18 cellular contexts compared by ENCODE assay signal in genomic region chr3:142276780-142277179, GRCh38. TPM values are rescaled to one million over a fixed set of nuclear protein-coding genes. Genes with fewer than 3 reads are reported as not detected.
DNase-seq lines count a peak whose midpoint lies in the region; ATAC-seq and TF ChIP-seq lines count a peak whose summit lies in the region.
"Had no signal": no experiment of that assay in that cellular context is flagged by ENCODE, and none has a peak within 500 bp of the region (broad histone marks: within the 10 kb centered on the region; RNA-seq: fewer than 3 reads in every experiment).

No MANE protein-coding gene starts in this region.

- H3K9me3 ChIP-seq in naive thymus-derived CD4-positive, alpha-beta T cell (ENCODE audit: control insufficient read depth in 2 of 3, low read length in 3 of 3) = no peaks in the 10 kb centered on the region
- H3K9me3 ChIP-seq in SK-N-SH = no peaks in the 10 kb centered on the region

- H3K9ac ChIP-seq in SK-N-SH = no peak overlapping the region
- H3K9ac ChIP-seq: parathyroid adenoma had no signal

- peak overlapping the region; percentile 89 to 98 (median 95) for H3K27ac Mint-ChIP-seq in CD14-positive monocyte
- peak overlapping the region in 1 of 9 donors; percentile 17 for H3K27ac Mint-ChIP-seq in naive thymus-derived CD4-positive, alpha-beta T cell
- H3K27ac Mint-ChIP-seq in endothelial cell (ENCODE audit: unreplicated experiment) = no peak overlapping the region
- H3K27ac Mint-ChIP-seq: activated T-cell treated with anti-CD3 and anti-CD28 coated beads, Interleukin-2, amount 50 U/mL, for 72 hours; H9 had no signal

- H3K4me3 Mint-ChIP-seq in CD14-positive monocyte (peak overlapping the region; percentile 20 to 63), endothelial cell (ENCODE audit: unreplicated experiment) (no peak overlapping the region)
- no peak overlapping the region for H3K4me3 Mint-ChIP-seq in naive thymus-derived CD4-positive, alpha-beta T cell
- H3K4me3 Mint-ChIP-seq: activated T-cell treated with anti-CD3 and anti-CD28 coated beads, Interleukin-2, amount 50 U/mL, for 72 hours; brain; H9; stimulated activated effector memory CD8-positive, alpha-beta T cell treated with anti-CD3 and anti-CD28 coated beads, Interleukin-12 subunit alpha, Interleukin-12 subunit beta, amount 100 ng/mL, for 72 hours had no signal

- H3K36me3 Mint-ChIP-seq in CD14-positive monocyte (no peaks in the 10 kb centered on the region), endothelial cell (ENCODE audit: low read depth, unreplicated experiment) (peaks cover 3% of the 10 kb centered on the region)
- H3K36me3 Mint-ChIP-seq in naive thymus-derived CD4-positive, alpha-beta T cell = peaks cover 0 to 5% (median 0%) of the 10 kb centered on the region in 5 donors
- H3K36me3 Mint-ChIP-seq: brain; stimulated activated effector memory CD8-positive, alpha-beta T cell treated with anti-CD3 and anti-CD28 coated beads, Interleukin-12 subunit alpha, Interleukin-12 subunit beta, amount 100 ng/mL, for 72 hours had no signal

- peaks cover 0 to 8% of the 10 kb centered on the region in 2 donors for H3K4me1 ChIP-seq in naive thymus-derived CD4-positive, alpha-beta T cell (ENCODE audit: control insufficient read depth in 2 of 2, insufficient read depth in 2 of 2, low read length in 2 of 2)
- peaks cover 0 to 6% of the 10 kb centered on the region in 2 experiments; a peak in 1 of 4 replicates for H3K4me1 ChIP-seq in SK-N-SH (ENCODE audit: control insufficient read depth in 1 of 2, insufficient read depth in 2 of 2, low read depth in 1 of 2, low read length in 1 of 2)
- H3K4me1 ChIP-seq: parathyroid adenoma had no signal

- H4K20me1 ChIP-seq in SK-N-SH (ENCODE audit: insufficient read depth) = no peaks in the 10 kb centered on the region

- POLR2A ChIA-PET in naive thymus-derived CD4-positive, alpha-beta T cell (lab: Charles Lee) = no interaction called here
- POLR2A ChIA-PET in SK-N-SH (lab: Yijun Ruan, JAX) = no interaction called here

- H3F3A ChIP-seq in SK-N-SH (replicated peaks; ENCODE audit: insufficient read depth) = peaks cover 8% of the 10 kb centered on the region

- no peaks in the 10 kb centered on the region for H3K9me2 ChIP-seq in SK-N-SH

- intact Hi-C loops in CD14-positive monocyte (cut with micrococcal nuclease) = loop anchor here (5.0 to 10.0 kb wide), 3 partner anchors 49 to 94 kb away; partner anchors contain the start of gene GK5 (in 2 of the 2)
- intact Hi-C loops in naive thymus-derived CD4-positive, alpha-beta T cell (cut with micrococcal nuclease) = no loop called here

- CTCF ChIA-PET in naive thymus-derived CD4-positive, alpha-beta T cell (lab: Charles Lee) = interaction anchor here (0.7 kb wide), 2 partner anchors 131 to 152 kb away, joined by 3 to 4 read pairs; no protein-coding TSS in a partner anchor
- CTCF ChIA-PET in SK-N-SH (lab: Yijun Ruan, JAX) = interaction anchor here (1.4 kb wide), 1 partner anchor 151 kb away, joined by 6 read pairs; no protein-coding TSS in a partner anchor

- TF ChIP-seq CTCF in CD14-positive monocyte (IDR thresholded peaks at IDR 0.05) (no peak), cardiac fibroblast (IDR thresholded peaks at IDR 0.05; ENCODE audit: low read depth, low read length) (no peak), SK-N-SH (IDR thresholded peaks at IDR 0.05) (no peak), endothelial cell (IDR thresholded peaks at IDR 0.05; ENCODE audit: unreplicated experiment) (no peak)

- no peak overlapping the region for H3K4me3 ChIP-seq in cardiac fibroblast (replicated peaks in 1 of 2; ENCODE audit: low read depth in 2 of 2, low read length in 2 of 2)
- H3K4me3 ChIP-seq in naive thymus-derived CD4-positive, alpha-beta T cell (ENCODE audit: low read length) = no peak overlapping the region
- no peak overlapping the region for H3K4me3 ChIP-seq in SK-N-SH (ENCODE audit: low read depth in 2 of 2, low read length in 1 of 2)

- no peak overlapping the region for H2AFZ ChIP-seq in SK-N-SH (ENCODE audit: low read depth)
- H2AFZ ChIP-seq: parathyroid adenoma had no signal

- TF ChIP-seq RAD21 in SK-N-SH (IDR thresholded peaks at IDR 0.05; ENCODE audit: low read length) = no peak

- H3K4me1 Mint-ChIP-seq in CD14-positive monocyte = peaks cover 48% of the 10 kb centered on the region
- H3K4me1 Mint-ChIP-seq in naive thymus-derived CD4-positive, alpha-beta T cell = peaks cover 0 to 27% (median 0%) of the 10 kb centered on the region in 7 donors
- no peaks in the 10 kb centered on the region for H3K4me1 Mint-ChIP-seq in endothelial cell (ENCODE audit: unreplicated experiment)
- H3K4me1 Mint-ChIP-seq: H9 had no signal

- no peak overlapping the region for H3K27ac ChIP-seq in naive thymus-derived CD4-positive, alpha-beta T cell (ENCODE audit: low read depth, low read length)
- H3K27ac ChIP-seq in SK-N-SH (ENCODE audit: low read depth in 2 of 2, low read length in 1 of 2) = peak overlapping the region in 1 of 2 experiments; percentile 10; a peak in 1 of 4 replicates
- H3K27ac ChIP-seq: parathyroid adenoma had no signal

- peaks cover 0 to 2% (median 0%) of the 10 kb centered on the region in 7 donors for H3K9me3 Mint-ChIP-seq in CD14-positive monocyte
- H3K9me3 Mint-ChIP-seq in naive thymus-derived CD4-positive, alpha-beta T cell = peaks cover 0 to 1% (median 0%) of the 10 kb centered on the region in 11 donors
- H3K9me3 Mint-ChIP-seq in endothelial cell (ENCODE audit: unreplicated experiment) = no peaks in the 10 kb centered on the region
- H3K9me3 Mint-ChIP-seq: activated T-cell treated with anti-CD3 and anti-CD28 coated beads, Interleukin-2, amount 50 U/mL, for 72 hours; stimulated activated effector memory CD8-positive, alpha-beta T cell treated with anti-CD3 and anti-CD28 coated beads, Interleukin-12 subunit alpha, Interleukin-12 subunit beta, amount 100 ng/mL, for 72 hours had no signal

- H3K27me3 ChIP-seq in naive thymus-derived CD4-positive, alpha-beta T cell (ENCODE audit: control insufficient read depth in 2 of 2, insufficient read depth in 2 of 2, low read length in 2 of 2) = no peaks in the 10 kb centered on the region
- H3K27me3 ChIP-seq in SK-N-SH (ENCODE audit: insufficient read depth) = no peaks in the 10 kb centered on the region

- H3K27me3 Mint-ChIP-seq in CD14-positive monocyte (ENCODE audit: low read depth in 3 of 3) = no peaks in the 10 kb centered on the region
- H3K27me3 Mint-ChIP-seq in naive thymus-derived CD4-positive, alpha-beta T cell = no peaks in the 10 kb centered on the region
- peaks cover 3% of the 10 kb centered on the region for H3K27me3 Mint-ChIP-seq in endothelial cell (ENCODE audit: unreplicated experiment)
- H3K27me3 Mint-ChIP-seq: brain had no signal

- no peaks in the 10 kb centered on the region for H3K79me2 ChIP-seq in SK-N-SH (ENCODE audit: insufficient read depth)
- H3K79me2 ChIP-seq: parathyroid adenoma had no signal

- WGBS in SK-N-SH (ENCODE audit: low lambda C conversion rate) = 47% methylated on average over 2 of the region's 2 CpGs

- DNase-seq in CD14-positive monocyte (ENCODE audit: low spot score) = no peak
- peak; percentile 71 for DNase-seq in MV-4-11 (lab: John Stamatoyannopoulos, UW)
- DNase-seq in cardiac fibroblast (ENCODE audit: low read depth in 2 of 2) = peak; percentile 88 to 92
- DNase-seq in naive thymus-derived CD4-positive, alpha-beta T cell = no peak
- no peak for DNase-seq in SK-N-SH
- DNase-seq in COLO668 (lab: John Stamatoyannopoulos, UW; ENCODE audit: unreplicated experiment) = no peak
- DNase-seq in endothelial cell (ENCODE audit: low spot score) = no peak
- DNase-seq: activated CD4-positive, alpha-beta T cell treated with anti-CD3 and anti-CD28 coated beads for 4 hours; activated T-cell treated with anti-CD3 and anti-CD28 coated beads, Interleukin-2, amount 50 U/mL, for 72 hours; C1 segment of cervical spinal cord; H9; mesendoderm; NCI-H187 treated with DMSO at 0.1 percent for 48 hours; SW 1271 had no signal

- H3K4me2 ChIP-seq in SK-N-SH = no peak overlapping the region

- TF ChIP-seq EP300 in SK-N-SH (IDR thresholded peaks at IDR 0.05; ENCODE audit: borderline replicate concordance in 1 of 2, low read depth in 1 of 2, low read length in 1 of 2) = no peak

- ATAC-seq in naive thymus-derived CD4-positive, alpha-beta T cell = peak; percentile 33
- no peak for ATAC-seq in HG02973 (IDR thresholded peaks at IDR 0.05; ENCODE audit: unreplicated experiment)
- ATAC-seq: activated T-cell treated with anti-CD3 and anti-CD28 coated beads, Interleukin-2, amount 50 U/mL, for 72 hours; stimulated activated effector memory CD8-positive, alpha-beta T cell treated with anti-CD3 and anti-CD28 coated beads, Interleukin-12 subunit alpha, Interleukin-12 subunit beta, amount 100 ng/mL, for 72 hours had no signal

- H3K36me3 ChIP-seq in naive thymus-derived CD4-positive, alpha-beta T cell (ENCODE audit: control insufficient read depth in 2 of 3, insufficient read depth in 3 of 3, low read length in 3 of 3) = no peaks in the 10 kb centered on the region
- no peaks in the 10 kb centered on the region for H3K36me3 ChIP-seq in SK-N-SH (replicated peaks in 1 of 2; ENCODE audit: control insufficient read depth in 1 of 2, insufficient read depth in 2 of 2, low read length in 1 of 2)

TF ChIP-seq in SK-N-SH, 30 proteins besides CTCF, POLR2A, EP300 and RAD21:
- TF ChIP-seq GATA2 (CRISPR knock-in tag; IDR thresholded peaks at IDR 0.05) (no peak), TCF12 (IDR thresholded peaks at IDR 0.05) (no peak), GABPA (IDR thresholded peaks at IDR 0.05; ENCODE audit: low read depth) (no peak), FOXJ3 (CRISPR knock-in tag; IDR thresholded peaks at IDR 0.05) (no peak), CHD2 (IDR thresholded peaks at IDR 0.05; ENCODE audit: low read length, partially characterized antibody) (no peak), MXI1 (IDR thresholded peaks at IDR 0.05; ENCODE audit: low read depth, low read length) (no peak), TEAD4 (IDR thresholded peaks at IDR 0.05; ENCODE audit: borderline replicate concordance, insufficient read depth) (no peak), FOXM1 (IDR thresholded peaks at IDR 0.05; ENCODE audit: low read depth) (no peak), SMC3 (IDR thresholded peaks at IDR 0.05; ENCODE audit: low read depth, low read length) (no peak), NFIC (IDR thresholded peaks at IDR 0.05; ENCODE audit: borderline replicate concordance) (no peak), JUND (IDR thresholded peaks at IDR 0.05) (no peak), EZH2phosphoT487 (IDR thresholded peaks at IDR 0.05; ENCODE audit: borderline replicate concordance, low read depth) (no peak)
TF ChIP-seq in SK-N-SH: peak in this region for 0.

RNA-seq across cellular contexts. Expression of gene GK5, which starts 51.4 kb away (rescaled TPM):
- 1 to 10 TPM; 2.4 to 5.5 TPM for polyA plus RNA-seq in CD14-positive monocyte
- total RNA-seq in naive thymus-derived CD4-positive, alpha-beta T cell = 10 to 100 TPM; 13.8 to 29.5 (median 16.2) TPM
- polyA plus RNA-seq in naive thymus-derived CD4-positive, alpha-beta T cell = 1 to 10 TPM; 4.3 to 5.9 TPM
- 5.5 and 5.7 TPM in 2 replicates for polyA plus RNA-seq in SK-N-SH (2012; rRNA removed)
- polyA plus RNA-seq in SK-N-SH (2012; cell fraction: cytosol; rRNA removed) = 2.8 and 3.5 TPM in 2 replicates
- polyA plus RNA-seq in SK-N-SH (2012; cell fraction: nucleus; rRNA removed) = 22.6 and 33.3 TPM in 2 replicates
- 11.0 TPM for total RNA-seq in endothelial cell (ENCODE audit: unreplicated experiment)

Comparison
In these comparisons a context has a peak if more than half of its experiments do, and no peak if none do; other contexts are left out.
1. DNase-seq: peak in MV-4-11 (single experiment) and cardiac fibroblast (2 of 2); none in CD14-positive monocyte (single experiment), naive thymus-derived CD4-positive, alpha-beta T cell (0 of 9), SK-N-SH (single experiment), COLO668 (single experiment) and endothelial cell (single experiment).
2. H3K4me3 Mint-ChIP-seq: peak in CD14-positive monocyte (2 of 2); none in naive thymus-derived CD4-positive, alpha-beta T cell (0 of 10) and endothelial cell (single experiment).
3. intact Hi-C loops: an anchor here in CD14-positive monocyte (5.0 to 10.0 kb wide); none called in naive thymus-derived CD4-positive, alpha-beta T cell.